Comparison of ENCODE assay signal across 4 cellular contexts in genomic region chr11:41047229-41047628, GRCh38.
TF ChIP-seq lines count a peak whose summit lies in the region.

No MANE protein-coding gene starts in this region.

TF ChIP-seq in HepG2, 621 proteins besides CTCF, POLR2A, EP300 and RAD21:
- no peak for TF ChIP-seq MBNL3 (CRISPR knock-in tag; conservative IDR thresholded peaks at IDR 0.05)
- 0 out of 2 replicates have a peak, but pooled peaks have one; percentile 17 for TF ChIP-seq CEBPB (IDR thresholded peaks at IDR 0.05; ENCODE audit: borderline replicate concordance, low read depth, low read length)
- no peak for TF ChIP-seq ZBTB37 (CRISPR knock-in tag; IDR thresholded peaks at IDR 0.05)
- TF ChIP-seq ZNF264 (CRISPR knock-in tag; IDR thresholded peaks at IDR 0.05): no peak
- TF ChIP-seq ZNF644 (CRISPR knock-in tag; IDR thresholded peaks at IDR 0.05; ENCODE audit: low read depth): no peak
TF ChIP-seq in HepG2: peak in this region for 1.

TF ChIP-seq in IMR-90, 13 proteins besides CTCF, POLR2A, EP300 and RAD21:
- TF ChIP-seq NFE2L2 (IDR thresholded peaks at IDR 0.05; ENCODE audit: low read depth, low read length) (no peak), RFX5 (IDR thresholded peaks at IDR 0.05; ENCODE audit: low read depth, low read length) (no peak), MAZ (IDR thresholded peaks at IDR 0.05; ENCODE audit: borderline replicate concordance, low read depth, low read length) (no peak), ELK1 (IDR thresholded peaks at IDR 0.05; ENCODE audit: borderline replicate concordance, low read depth, low read length) (no peak), FOS (IDR thresholded peaks at IDR 0.05; ENCODE audit: low read depth, low read length) (no peak), CEBPB (IDR thresholded peaks at IDR 0.05; ENCODE audit: low read depth, low read length) (peak; percentile 53)
TF ChIP-seq in IMR-90: peak in this region for 1.

TF ChIP-seq in K562, 482 proteins besides CTCF, POLR2A, EP300 and RAD21:
- TF ChIP-seq ZNF785 (CRISPR knock-in tag; IDR thresholded peaks at IDR 0.05) (no peak), CEBPG (CRISPR knock-in tag; IDR thresholded peaks at IDR 0.05) (no peak), CEBPG (tag; conservative IDR thresholded peaks at IDR 0.05 in 1 of 2, IDR thresholded peaks at IDR 0.05 in 1 of 2) (peak; percentile 33 to 77), ELF2 (CRISPR knock-in tag; IDR thresholded peaks at IDR 0.05) (no peak)

TF ChIP-seq in H1, 55 proteins besides CTCF, POLR2A, EP300 and RAD21:
- TF ChIP-seq CEBPB (IDR thresholded peaks at IDR 0.05; ENCODE audit: low read depth, low read length): 0 out of 2 replicates have a peak, but pooled peaks have one; percentile 19
- no peak for TF ChIP-seq CHD7 (IDR thresholded peaks at IDR 0.05; ENCODE audit: insufficient replicate concordance, low read length)
TF ChIP-seq in H1: peak in this region for 1.
